Comparison of ENCODE assay signal across 14 cellular contexts in the genomic region with DNA sequence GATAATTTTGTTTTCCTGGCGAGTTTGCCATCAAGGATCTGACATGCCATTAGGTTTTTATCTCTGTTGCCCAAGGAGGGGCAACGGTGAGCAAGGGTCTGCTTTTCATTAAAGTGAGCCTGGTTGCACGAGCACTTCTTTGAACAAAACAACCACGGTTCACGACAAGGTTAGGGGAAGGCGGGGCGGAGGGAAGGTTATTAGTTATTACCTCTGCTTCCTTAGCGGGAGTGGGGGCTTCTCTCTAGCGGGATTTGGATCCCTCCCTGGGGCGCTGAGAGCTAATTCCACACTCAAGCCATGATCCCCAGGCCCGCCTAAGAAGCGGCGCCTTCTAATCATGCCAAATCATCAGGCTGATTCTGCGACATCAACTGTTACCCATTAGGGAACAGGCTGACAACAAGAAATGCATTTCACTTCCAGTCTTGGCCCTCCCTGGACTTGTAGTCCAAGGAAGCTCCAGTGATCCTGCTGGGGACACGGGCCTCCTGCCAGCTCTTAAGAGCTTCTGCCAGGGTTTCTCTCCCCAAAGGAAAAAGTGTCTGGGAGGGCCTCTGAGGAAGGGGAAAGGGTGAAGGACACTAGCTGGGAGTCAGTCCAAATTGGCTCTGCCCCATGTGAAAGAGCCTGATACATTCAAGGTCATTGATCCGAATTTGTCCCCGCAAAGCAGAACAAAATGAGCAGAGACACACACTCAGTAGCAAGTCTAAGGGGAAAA.
DNase-seq lines count a peak whose midpoint lies in the region; ATAC-seq, FAIRE-seq and TF ChIP-seq lines count a peak whose summit lies in the region.
"Had no signal": no experiment of that assay in that cellular context is flagged by ENCODE, and none has a peak within 500 bp of the region (broad histone marks: within the 10 kb centered on the region; RNA-seq: fewer than 3 reads in every experiment).

No MANE protein-coding gene starts in this region.

- no peaks in the 10 kb centered on the region for H3K79me2 ChIP-seq in H1 (ENCODE audit: control insufficient read depth in 1 of 2, insufficient read depth in 2 of 2, low read length in 2 of 2)

- no peaks in the 10 kb centered on the region for H4K20me1 ChIP-seq in H1 (replicated peaks in 1 of 2; ENCODE audit: control insufficient read depth in 1 of 2, insufficient read depth in 2 of 2, low read length in 2 of 2)

- peak overlapping the region; percentile 94 for H3K27ac Mint-ChIP-seq in activated naive CD8-positive, alpha-beta T cell
- no peak overlapping the region for H3K27ac Mint-ChIP-seq in activated naive CD8-positive, alpha-beta T cell treated with anti-CD3 and anti-CD28 coated beads for 36 hours
- peak overlapping the region; percentile 84 for H3K27ac Mint-ChIP-seq in mesothelial cell of epicardium
- H3K27ac Mint-ChIP-seq: stimulated activated effector memory CD8-positive, alpha-beta T cell treated with anti-CD3 and anti-CD28 coated beads, Interleukin-12 subunit alpha, Interleukin-12 subunit beta, amount 100 ng/mL, for 72 hours had no signal

- H3K36me3 Mint-ChIP-seq in activated naive CD8-positive, alpha-beta T cell, result peaks cover 3% of the 10 kb centered on the region
- peaks cover 20% of the 10 kb centered on the region for H3K36me3 Mint-ChIP-seq in activated naive CD8-positive, alpha-beta T cell treated with anti-CD3 and anti-CD28 coated beads for 36 hours
- H3K36me3 Mint-ChIP-seq in mesothelial cell of epicardium, result no peaks in the 10 kb centered on the region
- H3K36me3 Mint-ChIP-seq: stimulated activated effector memory CD8-positive, alpha-beta T cell treated with anti-CD3 and anti-CD28 coated beads, Interleukin-12 subunit alpha, Interleukin-12 subunit beta, amount 100 ng/mL, for 72 hours had no signal

- H3K14ac ChIP-seq in H1 (ENCODE audit: insufficient read length), result no peak overlapping the region

- CTCF ChIA-PET in H1 (lab: Charles Lee; ENCODE audit: partially characterized antibody), result no interaction called here

- no peak overlapping the region for H4K5ac ChIP-seq in H1 (ENCODE audit: insufficient read length, low read depth, low read length)

- H2BK120ac ChIP-seq in H1 (replicated peaks; ENCODE audit: low read depth, low read length), result no peak overlapping the region

- ATAC-seq in GM19397 (IDR thresholded peaks at IDR 0.05; ENCODE audit: unreplicated experiment), result no peak
- no peak for ATAC-seq in GM21786 (IDR thresholded peaks at IDR 0.05; ENCODE audit: unreplicated experiment)
- ATAC-seq: K562; stimulated activated effector memory CD8-positive, alpha-beta T cell treated with anti-CD3 and anti-CD28 coated beads, Interleukin-12 subunit alpha, Interleukin-12 subunit beta, amount 100 ng/mL, for 72 hours had no signal

- H3K27ac ChIP-seq in H1 (ENCODE audit: low read depth, low read length), result no peak overlapping the region
- H3K27ac ChIP-seq in uterus, result peak overlapping the region; percentile 35 to 65
- no peak overlapping the region for H3K27ac ChIP-seq in effector memory CD4-positive, alpha-beta T cell (ENCODE audit: insufficient read depth, low read length, poor library complexity, severe bottlenecking)

- H3K9ac ChIP-seq in H1 (replicated peaks in 1 of 4; ENCODE audit: extremely low read depth in 1 of 4, low read depth in 3 of 4, low read length in 3 of 4), result no peak overlapping the region

- TF ChIP-seq CTCF in H1 (IDR thresholded peaks at IDR 0.05; ENCODE audit: control extremely low read depth in 1 of 3, insufficient read depth in 1 of 3, low read depth in 1 of 3, low read length in 3 of 3) (no peak), mesothelial cell of epicardium (IDR thresholded peaks at IDR 0.05; ENCODE audit: unreplicated experiment) (no peak), uterus (IDR thresholded peaks at IDR 0.05) (no peak)

- TF ChIP-seq POLR2A in H1 (IDR thresholded peaks at IDR 0.05; ENCODE audit: control extremely low read depth in 1 of 2, low read depth in 2 of 2, low read length in 2 of 2) (no peak), uterus (IDR thresholded peaks at IDR 0.05) (no peak)

- TF ChIP-seq EP300 in H1 (IDR thresholded peaks at IDR 0.05; ENCODE audit: borderline replicate concordance in 1 of 2, low read depth in 2 of 2, low read length in 2 of 2), result no peak

- H3K27me3 Mint-ChIP-seq in activated naive CD8-positive, alpha-beta T cell, result no peaks in the 10 kb centered on the region
- H3K27me3 Mint-ChIP-seq in activated naive CD8-positive, alpha-beta T cell treated with anti-CD3 and anti-CD28 coated beads for 36 hours, result no peaks in the 10 kb centered on the region
- no peaks in the 10 kb centered on the region for H3K27me3 Mint-ChIP-seq in mesothelial cell of epicardium (ENCODE audit: low read depth)

- H2AFZ ChIP-seq in H1 (ENCODE audit: low read length), result no peak overlapping the region

- H3K4me1 ChIP-seq in H1 (replicated peaks in 1 of 4; ENCODE audit: control insufficient read depth in 3 of 4, insufficient read depth in 4 of 4, low read length in 3 of 4), result peaks cover 0 to 4% (median 2%) of the 10 kb centered on the region in 4 experiments; a peak in 3 of 7 replicates
- no peaks in the 10 kb centered on the region for H3K4me1 ChIP-seq in uterus
- H3K4me1 ChIP-seq in effector memory CD4-positive, alpha-beta T cell (ENCODE audit: control insufficient read depth, insufficient read depth, low read length, poor library complexity, severe bottlenecking), result no peaks in the 10 kb centered on the region

- no peak overlapping the region for H3K4me3 ChIP-seq in H1 (ENCODE audit: extremely low read depth in 1 of 4, insufficient read depth in 2 of 4, low read depth in 3 of 4, low read length in 4 of 4)
- H3K4me3 ChIP-seq in uterus, result no peak overlapping the region
- no peak overlapping the region for H3K4me3 ChIP-seq in effector memory CD4-positive, alpha-beta T cell (ENCODE audit: insufficient read depth, low read depth, low read length, poor library complexity, severe bottlenecking)
- H3K4me3 ChIP-seq: K562 had no signal

- no peak overlapping the region for H4K91ac ChIP-seq in H1 (replicated peaks; ENCODE audit: insufficient read length, low read length)

- H3K23me2 ChIP-seq in H1 (ENCODE audit: low read depth, low read length), result no peaks in the 10 kb centered on the region

- H3K4ac ChIP-seq in H1 (replicated peaks; ENCODE audit: insufficient read length, low read depth, low read length), result no peak overlapping the region

- no peak overlapping the region for H3K56ac ChIP-seq in H1 (replicated peaks; ENCODE audit: insufficient read length, low read depth, low read length)

- POLR2A ChIA-PET in H1 (lab: Charles Lee; ENCODE audit: partially characterized antibody), result no interaction called here

- peak; percentile 39 for FAIRE-seq in H1 (lab: Jason Lieb, UNC)
- FAIRE-seq: K562 had no signal

- H3K4me3 Mint-ChIP-seq in activated naive CD8-positive, alpha-beta T cell, result no peak overlapping the region
- no peak overlapping the region for H3K4me3 Mint-ChIP-seq in activated naive CD8-positive, alpha-beta T cell treated with anti-CD3 and anti-CD28 coated beads for 36 hours
- H3K4me3 Mint-ChIP-seq in mesothelial cell of epicardium, result peak overlapping the region; percentile 5
- H3K4me3 Mint-ChIP-seq: stimulated activated effector memory CD8-positive, alpha-beta T cell treated with anti-CD3 and anti-CD28 coated beads, Interleukin-12 subunit alpha, Interleukin-12 subunit beta, amount 100 ng/mL, for 72 hours had no signal

- no peak overlapping the region for H2BK5ac ChIP-seq in H1 (ENCODE audit: low read depth, low read length)

- WGBS in H1 (ENCODE audit: extremely low coverage in 1 of 2, insufficient coverage in 1 of 2, insufficient read length in 1 of 2, insufficient replicate concordance in 2 of 2, low coverage in 1 of 2, low lambda C conversion rate in 2 of 2, missing lambda C conversion rate in 1 of 2), 2 experiments, result 72% methylated on average over 16 of the region's 17 CpGs; no CpG with 5 or more reads in 1 of the 2 experiments

- H2BK20ac ChIP-seq in H1 (ENCODE audit: low read length), result no peak overlapping the region

- intact Hi-C loops in uterus (cut with DNase I; ENCODE audit: low total_unique reads), result no loop called here

- H3K27me3 ChIP-seq in H1 (replicated peaks in 1 of 4; ENCODE audit: control insufficient read depth in 3 of 4, extremely low read depth in 1 of 4, insufficient read depth in 3 of 4, low read length in 3 of 4), result no peaks in the 10 kb centered on the region
- no peaks in the 10 kb centered on the region for H3K27me3 ChIP-seq in uterus
- no peaks in the 10 kb centered on the region for H3K27me3 ChIP-seq in effector memory CD4-positive, alpha-beta T cell (replicated peaks; ENCODE audit: control insufficient read depth, insufficient read depth, low read length, poor library complexity, severe bottlenecking)

- no peak overlapping the region for H3K18ac ChIP-seq in H1 (ENCODE audit: extremely low read depth, low read length)

- H3K36me3 ChIP-seq in H1 (ENCODE audit: control insufficient read depth in 2 of 4, insufficient read depth in 4 of 4, low read length in 3 of 4) (no peaks in the 10 kb centered on the region), uterus (no peaks in the 10 kb centered on the region)
- no peaks in the 10 kb centered on the region for H3K36me3 ChIP-seq in effector memory CD4-positive, alpha-beta T cell (ENCODE audit: control insufficient read depth, insufficient read depth, low read length)

- no peaks in the 10 kb centered on the region for H3K79me1 ChIP-seq in H1 (ENCODE audit: low read depth, low read length)

- DNase-seq in activated naive CD8-positive, alpha-beta T cell treated with anti-CD3 and anti-CD28 coated beads for 36 hours, result no peak
- DNase-seq in H1 (ENCODE audit: low read depth in 1 of 2, low spot score in 2 of 2) (no peak), mesothelial cell of epicardium (ENCODE audit: low spot score in 2 of 2, unreplicated experiment in 2 of 2) (peak in 1 of 2 experiments; percentile 39), uterus (peak; percentile 22 to 56)
- no peak for DNase-seq in effector memory CD4-positive, alpha-beta T cell
- DNase-seq: activated T-cell treated with anti-CD3 and anti-CD28 coated beads, Interleukin-2, amount 50 U/mL, for 48 hours; GOT3; naive B cell; stimulated activated CD4-positive, alpha-beta T cell treated with anti-CD3 and anti-CD28 coated beads, Interleukin-4, amount 100 ng/mL, for 4 hours had no signal

- peaks cover 8% of the 10 kb centered on the region for H3K9me3 Mint-ChIP-seq in activated naive CD8-positive, alpha-beta T cell (ENCODE audit: low read depth)
- H3K9me3 Mint-ChIP-seq in activated naive CD8-positive, alpha-beta T cell treated with anti-CD3 and anti-CD28 coated beads for 36 hours, result peaks cover 3% of the 10 kb centered on the region
- peaks cover 25% of the 10 kb centered on the region for H3K9me3 Mint-ChIP-seq in mesothelial cell of epicardium
- H3K9me3 Mint-ChIP-seq: stimulated activated effector memory CD8-positive, alpha-beta T cell treated with anti-CD3 and anti-CD28 coated beads, Interleukin-12 subunit alpha, Interleukin-12 subunit beta, amount 100 ng/mL, for 72 hours had no signal

- no peak overlapping the region for H2BK15ac ChIP-seq in H1 (ENCODE audit: low read length)

- no peak overlapping the region for H3K23ac ChIP-seq in H1 (ENCODE audit: insufficient read length)

- no peak overlapping the region for H2AK5ac ChIP-seq in H1 (ENCODE audit: low read depth, low read length)

- H3K4me1 Mint-ChIP-seq in activated naive CD8-positive, alpha-beta T cell (ENCODE audit: low read depth), result peaks cover 34% of the 10 kb centered on the region
- peaks cover 14% of the 10 kb centered on the region for H3K4me1 Mint-ChIP-seq in activated naive CD8-positive, alpha-beta T cell treated with anti-CD3 and anti-CD28 coated beads for 36 hours
- peaks cover 26% of the 10 kb centered on the region for H3K4me1 Mint-ChIP-seq in mesothelial cell of epicardium

- H3K4me2 ChIP-seq in H1 (ENCODE audit: insufficient read depth in 1 of 2, low read depth in 2 of 2, low read length in 2 of 2), result no peak overlapping the region

- H3K9me3 ChIP-seq in H1 (ENCODE audit: insufficient read depth in 2 of 2, low read depth in 1 of 2, low read length in 1 of 2), result no peaks in the 10 kb centered on the region
- no peaks in the 10 kb centered on the region for H3K9me3 ChIP-seq in uterus
- H3K9me3 ChIP-seq in effector memory CD4-positive, alpha-beta T cell (ENCODE audit: control insufficient read depth, low read length), result no peaks in the 10 kb centered on the region

- H4K8ac ChIP-seq in H1 (ENCODE audit: extremely low read depth, insufficient read depth, low read length), result no peak overlapping the region; the same call in 1 of the 2 replicates

- no peak overlapping the region for H2BK12ac ChIP-seq in H1 (ENCODE audit: low read depth, low read length)

- no peak for TF ChIP-seq RAD21 in H1 (IDR thresholded peaks at IDR 0.05 in 1 of 2, conservative IDR thresholded peaks at IDR 0.05 in 1 of 2; ENCODE audit: low read depth in 2 of 2, low read length in 2 of 2)

Comparison
In these comparisons a context has a peak if more than half of its experiments do, and no peak if none do; other contexts are left out.
1. DNase-seq: peak in uterus (2 of 2); none in activated naive CD8-positive, alpha-beta T cell treated with anti-CD3 and anti-CD28 coated beads for 36 hours (single experiment), H1 (0 of 2) and effector memory CD4-positive, alpha-beta T cell (0 of 3).
2. H3K27ac ChIP-seq: peak in uterus (2 of 2); none in H1 (single experiment) and effector memory CD4-positive, alpha-beta T cell (single experiment).